1 cellular context compared by ENCODE assay signal in the genomic region with DNA sequence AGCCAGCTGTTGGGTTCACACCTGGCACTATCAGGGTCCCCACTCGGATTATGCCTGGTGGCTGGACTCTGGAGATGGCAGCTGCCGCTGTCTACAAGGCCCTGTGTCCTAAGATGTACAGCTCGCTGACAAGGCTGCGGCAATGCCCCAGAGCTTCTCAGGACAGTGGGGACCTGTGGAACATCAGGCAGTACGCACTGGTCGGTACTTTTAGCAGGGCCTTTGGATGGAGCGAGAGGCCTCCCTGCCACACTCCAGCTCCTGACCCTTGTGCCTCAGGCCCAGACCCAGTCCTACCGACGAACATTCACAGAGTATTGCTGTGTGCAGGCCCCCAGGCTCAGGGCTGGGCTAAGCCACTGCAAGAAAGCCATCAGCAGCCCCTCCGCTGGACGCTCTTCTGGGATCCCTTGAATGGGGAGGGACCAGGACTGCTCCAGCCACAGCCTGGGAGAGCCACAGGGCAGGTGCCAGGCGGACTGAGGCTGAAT.
TF ChIP-seq lines count a peak whose summit lies in the region.

No MANE protein-coding gene starts in this region.

TF ChIP-seq in HepG2, 621 proteins besides CTCF, POLR2A, EP300 and RAD21:
- TF ChIP-seq ZNF441 (CRISPR knock-in tag; IDR thresholded peaks at IDR 0.05; ENCODE audit: borderline replicate concordance) (no peak), NONO (IDR thresholded peaks at IDR 0.05) (no peak), NONO (CRISPR knock-in tag; conservative IDR thresholded peaks at IDR 0.05) (no peak), SCMH1 (CRISPR knock-in tag; IDR thresholded peaks at IDR 0.05; ENCODE audit: borderline replicate concordance) (no peak), ZNF772 (CRISPR knock-in tag; IDR thresholded peaks at IDR 0.05) (no peak), ZSCAN21 (CRISPR knock-in tag; IDR thresholded peaks at IDR 0.05; ENCODE audit: borderline replicate concordance) (no peak), IKZF1 (IDR thresholded peaks at IDR 0.05) (no peak), ZNF274 (CRISPR knock-in tag; IDR thresholded peaks at IDR 0.05) (no peak), SOX6 (IDR thresholded peaks at IDR 0.05) (no peak), SOX6 (CRISPR knock-in tag; IDR thresholded peaks at IDR 0.05) (no peak), TP53 (CRISPR knock-in tag; conservative IDR thresholded peaks at IDR 0.05) (no peak), ETV5 (CRISPR knock-in tag; IDR thresholded peaks at IDR 0.05; ENCODE audit: borderline replicate concordance) (no peak), PHB2 (IDR thresholded peaks at IDR 0.05; ENCODE audit: partially characterized antibody) (no peak), ELF3 (CRISPR knock-in tag; IDR thresholded peaks at IDR 0.05) (no peak)
- TF ChIP-seq, protein P1, sequence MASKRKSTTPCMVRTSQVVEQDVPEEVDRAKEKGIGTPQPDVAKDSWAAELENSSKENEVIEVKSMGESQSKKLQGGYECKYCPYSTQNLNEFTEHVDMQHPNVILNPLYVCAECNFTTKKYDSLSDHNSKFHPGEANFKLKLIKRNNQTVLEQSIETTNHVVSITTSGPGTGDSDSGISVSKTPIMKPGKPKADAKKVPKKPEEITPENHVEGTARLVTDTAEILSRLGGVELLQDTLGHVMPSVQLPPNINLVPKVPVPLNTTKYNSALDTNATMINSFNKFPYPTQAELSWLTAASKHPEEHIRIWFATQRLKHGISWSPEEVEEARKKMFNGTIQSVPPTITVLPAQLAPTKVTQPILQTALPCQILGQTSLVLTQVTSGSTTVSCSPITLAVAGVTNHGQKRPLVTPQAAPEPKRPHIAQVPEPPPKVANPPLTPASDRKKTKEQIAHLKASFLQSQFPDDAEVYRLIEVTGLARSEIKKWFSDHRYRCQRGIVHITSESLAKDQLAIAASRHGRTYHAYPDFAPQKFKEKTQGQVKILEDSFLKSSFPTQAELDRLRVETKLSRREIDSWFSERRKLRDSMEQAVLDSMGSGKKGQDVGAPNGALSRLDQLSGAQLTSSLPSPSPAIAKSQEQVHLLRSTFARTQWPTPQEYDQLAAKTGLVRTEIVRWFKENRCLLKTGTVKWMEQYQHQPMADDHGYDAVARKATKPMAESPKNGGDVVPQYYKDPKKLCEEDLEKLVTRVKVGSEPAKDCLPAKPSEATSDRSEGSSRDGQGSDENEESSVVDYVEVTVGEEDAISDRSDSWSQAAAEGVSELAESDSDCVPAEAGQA (IDR thresholded peaks at IDR 0.05; ENCODE audit: low read depth): no peak
- TF ChIP-seq, protein P1 (CRISPR knock-in tag; IDR thresholded peaks at IDR 0.05; ENCODE audit: borderline replicate concordance): no peak
- TF ChIP-seq, protein P2, sequence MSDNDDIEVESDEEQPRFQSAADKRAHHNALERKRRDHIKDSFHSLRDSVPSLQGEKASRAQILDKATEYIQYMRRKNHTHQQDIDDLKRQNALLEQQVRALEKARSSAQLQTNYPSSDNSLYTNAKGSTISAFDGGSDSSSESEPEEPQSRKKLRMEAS (IDR thresholded peaks at IDR 0.05): no peak
- TF ChIP-seq, protein P3, sequence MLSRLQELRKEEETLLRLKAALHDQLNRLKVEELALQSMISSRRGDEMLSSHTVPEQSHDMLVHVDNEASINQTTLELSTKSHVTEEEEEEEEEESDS (CRISPR knock-in tag; IDR thresholded peaks at IDR 0.05; ENCODE audit: borderline replicate concordance): no peak
- TF ChIP-seq, protein P4, sequence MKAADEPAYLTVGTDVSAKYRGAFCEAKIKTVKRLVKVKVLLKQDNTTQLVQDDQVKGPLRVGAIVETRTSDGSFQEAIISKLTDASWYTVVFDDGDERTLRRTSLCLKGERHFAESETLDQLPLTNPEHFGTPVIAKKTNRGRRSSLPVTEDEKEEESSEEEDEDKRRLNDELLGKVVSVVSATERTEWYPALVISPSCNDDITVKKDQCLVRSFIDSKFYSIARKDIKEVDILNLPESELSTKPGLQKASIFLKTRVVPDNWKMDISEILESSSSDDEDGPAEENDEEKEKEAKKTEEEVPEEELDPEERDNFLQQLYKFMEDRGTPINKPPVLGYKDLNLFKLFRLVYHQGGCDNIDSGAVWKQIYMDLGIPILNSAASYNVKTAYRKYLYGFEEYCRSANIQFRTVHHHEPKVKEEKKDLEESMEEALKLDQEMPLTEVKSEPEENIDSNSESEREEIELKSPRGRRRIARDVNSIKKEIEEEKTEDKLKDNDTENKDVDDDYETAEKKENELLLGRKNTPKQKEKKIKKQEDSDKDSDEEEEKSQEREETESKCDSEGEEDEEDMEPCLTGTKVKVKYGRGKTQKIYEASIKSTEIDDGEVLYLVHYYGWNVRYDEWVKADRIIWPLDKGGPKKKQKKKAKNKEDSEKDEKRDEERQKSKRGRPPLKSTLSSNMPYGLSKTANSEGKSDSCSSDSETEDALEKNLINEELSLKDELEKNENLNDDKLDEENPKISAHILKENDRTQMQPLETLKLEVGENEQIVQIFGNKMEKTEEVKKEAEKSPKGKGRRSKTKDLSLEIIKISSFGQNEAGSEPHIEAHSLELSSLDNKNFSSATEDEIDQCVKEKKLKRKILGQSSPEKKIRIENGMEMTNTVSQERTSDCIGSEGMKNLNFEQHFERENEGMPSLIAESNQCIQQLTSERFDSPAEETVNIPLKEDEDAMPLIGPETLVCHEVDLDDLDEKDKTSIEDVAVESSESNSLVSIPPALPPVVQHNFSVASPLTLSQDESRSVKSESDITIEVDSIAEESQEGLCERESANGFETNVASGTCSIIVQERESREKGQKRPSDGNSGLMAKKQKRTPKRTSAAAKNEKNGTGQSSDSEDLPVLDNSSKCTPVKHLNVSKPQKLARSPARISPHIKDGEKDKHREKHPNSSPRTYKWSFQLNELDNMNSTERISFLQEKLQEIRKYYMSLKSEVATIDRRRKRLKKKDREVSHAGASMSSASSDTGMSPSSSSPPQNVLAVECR (CRISPR knock-in tag; IDR thresholded peaks at IDR 0.05; ENCODE audit: borderline replicate concordance): no peak
- TF ChIP-seq, protein P5, sequence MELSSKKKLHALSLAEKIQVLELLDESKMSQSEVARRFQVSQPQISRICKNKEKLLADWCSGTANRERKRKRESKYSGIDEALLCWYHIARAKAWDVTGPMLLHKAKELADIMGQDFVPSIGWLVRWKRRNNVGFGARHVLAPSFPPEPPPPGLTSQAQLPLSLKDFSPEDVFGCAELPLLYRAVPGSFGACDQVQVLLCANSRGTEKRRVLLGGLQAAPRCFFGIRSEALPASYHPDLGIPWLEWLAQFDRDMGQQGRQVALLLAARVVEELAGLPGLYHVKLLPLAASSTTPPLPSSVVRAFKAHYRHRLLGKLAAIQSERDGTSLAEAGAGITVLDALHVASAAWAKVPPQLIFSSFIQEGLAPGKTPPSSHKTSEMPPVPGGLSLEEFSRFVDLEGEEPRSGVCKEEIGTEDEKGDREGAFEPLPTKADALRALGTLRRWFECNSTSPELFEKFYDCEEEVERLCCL (CRISPR knock-in tag; IDR thresholded peaks at IDR 0.05; ENCODE audit: borderline replicate concordance): no peak
- TF ChIP-seq, protein P6, sequence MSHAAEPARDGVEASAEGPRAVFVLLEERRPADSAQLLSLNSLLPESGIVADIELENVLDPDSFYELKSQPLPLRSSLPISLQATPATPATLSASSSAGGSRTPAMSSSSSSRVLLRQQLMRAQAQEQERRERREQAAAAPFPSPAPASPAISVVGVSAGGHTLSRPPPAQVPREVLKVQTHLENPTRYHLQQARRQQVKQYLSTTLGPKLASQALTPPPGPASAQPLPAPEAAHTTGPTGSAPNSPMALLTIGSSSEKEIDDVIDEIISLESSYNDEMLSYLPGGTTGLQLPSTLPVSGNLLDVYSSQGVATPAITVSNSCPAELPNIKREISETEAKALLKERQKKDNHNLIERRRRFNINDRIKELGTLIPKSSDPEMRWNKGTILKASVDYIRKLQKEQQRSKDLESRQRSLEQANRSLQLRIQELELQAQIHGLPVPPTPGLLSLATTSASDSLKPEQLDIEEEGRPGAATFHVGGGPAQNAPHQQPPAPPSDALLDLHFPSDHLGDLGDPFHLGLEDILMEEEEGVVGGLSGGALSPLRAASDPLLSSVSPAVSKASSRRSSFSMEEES (CRISPR knock-in tag; IDR thresholded peaks at IDR 0.05): no peak
